24 cellular contexts compared by ENCODE assay signal in the genomic region with DNA sequence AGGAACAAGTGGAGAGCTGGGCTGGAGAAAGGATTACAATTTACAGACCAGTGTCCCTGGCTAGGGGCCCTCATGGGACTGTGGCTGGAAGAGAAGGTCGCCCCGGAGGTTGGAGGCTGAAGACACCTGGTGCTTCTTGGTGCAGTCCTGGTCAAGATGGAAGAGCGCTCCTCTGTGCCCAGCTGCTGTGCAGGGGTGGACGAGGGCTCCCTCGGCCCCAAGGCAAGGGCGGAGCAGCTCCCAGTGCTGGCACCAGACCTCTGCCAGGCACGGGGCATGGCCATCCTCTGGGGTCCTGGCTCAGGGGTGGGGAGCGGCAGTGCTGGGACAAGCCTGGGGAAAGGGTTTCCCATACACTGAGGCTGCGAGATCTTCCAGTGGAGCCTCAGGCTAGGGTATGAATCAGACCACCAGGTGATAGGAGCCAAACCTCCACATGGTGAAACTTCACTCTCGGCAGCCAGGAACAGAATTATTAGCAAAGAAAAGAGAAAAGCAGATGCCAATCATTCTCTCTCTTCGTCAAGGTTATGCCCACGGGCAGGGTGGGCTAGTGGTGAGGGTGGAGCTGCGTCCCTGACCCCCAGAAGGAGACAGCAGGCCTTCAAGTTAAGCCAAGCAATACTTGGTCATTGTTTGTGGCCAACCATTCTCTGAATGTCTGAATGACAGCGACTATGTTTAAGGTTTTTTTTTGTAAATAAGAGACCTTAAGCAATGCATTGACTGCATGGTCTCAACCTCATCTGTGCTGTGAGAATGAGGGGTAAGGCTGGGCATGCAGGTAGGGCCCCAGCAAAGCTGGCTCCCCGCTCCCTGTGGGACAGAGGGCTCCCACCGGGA.
"Had no signal": no experiment of that assay in that cellular context is flagged by ENCODE, and none has a peak within 500 bp of the region (broad histone marks: within the 10 kb centered on the region; RNA-seq: fewer than 3 reads in every experiment).

No MANE protein-coding gene starts in this region.

- ATAC-seq: activated naive CD4-positive, alpha-beta T cell treated with anti-CD3 and anti-CD28 coated beads, Interleukin-2, amount 50 U/mL, for 72 hours; gastroesophageal sphincter; heart left ventricle; left ventricle myocardium superior; mucosa of descending colon; sciatic nerve had no signal

- H3K4me1 ChIP-seq: parathyroid adenoma, upper lobe of left lung had no signal

- H3K9me3 Mint-ChIP-seq: activated CD4-positive, alpha-beta memory T cell treated with anti-CD3 and anti-CD28 coated beads for 36 hours; activated naive CD4-positive, alpha-beta T cell treated with anti-CD3 and anti-CD28 coated beads, Interleukin-2, amount 50 U/mL, for 72 hours; activated T-helper 1 cell treated with anti-CD3 and anti-CD28 coated beads, Interleukin-12 subunit alpha, Interleukin-12 subunit beta, Interleukin-2, Interleukin-4 antibody, amounts not matched to agents 30 ng/mL and 10 ng/mL and 1 ng/mL, durations not matched to agents 14 hours and 24 hours and 36 hours; immature natural killer cell; naive B cell; neural crest cell; stimulated activated effector memory CD8-positive, alpha-beta T cell treated with anti-CD3 and anti-CD28 coated beads, Interleukin-12 subunit alpha, Interleukin-12 subunit beta, amount 100 ng/mL, for 72 hours had no signal

- H3K9me3 ChIP-seq: adrenal gland, gastroesophageal sphincter, heart left ventricle, mucosa of descending colon, testis, upper lobe of left lung had no signal

- FAIRE-seq: colon had no signal

- DNase-seq: activated CD4-positive, alpha-beta memory T cell treated with anti-CD3 and anti-CD28 coated beads for 36 hours; activated CD4-positive, alpha-beta T cell treated with anti-CD3 and anti-CD28 coated beads for 4 hours; activated gamma-delta T cell treated with Interleukin-2 at 50 U/mL for 16 hours; activated T-cell treated with anti-CD3 and anti-CD28 coated beads for 4 hours; adrenal gland; dorsolateral prefrontal cortex; heart left ventricle; immature natural killer cell; kidney glomerular epithelial cell; left ventricle myocardium superior; naive B cell; stimulated activated CD4-positive, alpha-beta T cell treated with anti-CD3 and anti-CD28 coated beads, Interleukin-4, amount 100 ng/mL, for 24 hours; T-helper 2 cell; testis; upper lobe of left lung had no signal

- H3K27ac Mint-ChIP-seq: activated CD4-positive, alpha-beta memory T cell treated with anti-CD3 and anti-CD28 coated beads for 36 hours; activated T-helper 1 cell treated with anti-CD3 and anti-CD28 coated beads, Interleukin-12 subunit alpha, Interleukin-12 subunit beta, Interleukin-2, Interleukin-4 antibody, amounts not matched to agents 30 ng/mL and 10 ng/mL and 1 ng/mL, durations not matched to agents 14 hours and 24 hours and 36 hours; immature natural killer cell; stimulated activated effector memory CD8-positive, alpha-beta T cell treated with anti-CD3 and anti-CD28 coated beads, Interleukin-12 subunit alpha, Interleukin-12 subunit beta, amount 100 ng/mL, for 72 hours had no signal

- H3K79me2 ChIP-seq: parathyroid adenoma had no signal

- H3K4me1 Mint-ChIP-seq: immature natural killer cell; naive B cell; stimulated activated effector memory CD8-positive, alpha-beta T cell treated with anti-CD3 and anti-CD28 coated beads, Interleukin-12 subunit alpha, Interleukin-12 subunit beta, amount 100 ng/mL, for 72 hours had no signal

- H3K27me3 ChIP-seq: adrenal gland, dorsolateral prefrontal cortex, gastroesophageal sphincter, heart left ventricle, testis, upper lobe of left lung had no signal

- H3K27ac ChIP-seq: gastroesophageal sphincter, heart left ventricle, parathyroid adenoma, testis, upper lobe of left lung had no signal

- H3K9ac ChIP-seq: parathyroid adenoma had no signal

- H2AFZ ChIP-seq: parathyroid adenoma had no signal

- H3K4me3 ChIP-seq: adrenal gland, dorsolateral prefrontal cortex, gastroesophageal sphincter, heart left ventricle, mucosa of descending colon, testis, upper lobe of left lung had no signal

- H3K27me3 Mint-ChIP-seq: activated CD4-positive, alpha-beta memory T cell treated with anti-CD3 and anti-CD28 coated beads for 36 hours; naive B cell had no signal

- H3K4me3 Mint-ChIP-seq: activated CD4-positive, alpha-beta memory T cell treated with anti-CD3 and anti-CD28 coated beads for 36 hours; activated T-helper 1 cell treated with anti-CD3 and anti-CD28 coated beads, Interleukin-12 subunit alpha, Interleukin-12 subunit beta, Interleukin-2, Interleukin-4 antibody, amounts not matched to agents 30 ng/mL and 10 ng/mL and 1 ng/mL, durations not matched to agents 14 hours and 24 hours and 36 hours; immature natural killer cell; naive B cell; neural crest cell; stimulated activated effector memory CD8-positive, alpha-beta T cell treated with anti-CD3 and anti-CD28 coated beads, Interleukin-12 subunit alpha, Interleukin-12 subunit beta, amount 100 ng/mL, for 72 hours had no signal

- H3K36me3 Mint-ChIP-seq: activated CD4-positive, alpha-beta memory T cell treated with anti-CD3 and anti-CD28 coated beads for 36 hours; activated naive CD4-positive, alpha-beta T cell treated with anti-CD3 and anti-CD28 coated beads, Interleukin-2, amount 50 U/mL, for 72 hours; immature natural killer cell; naive B cell; stimulated activated effector memory CD8-positive, alpha-beta T cell treated with anti-CD3 and anti-CD28 coated beads, Interleukin-12 subunit alpha, Interleukin-12 subunit beta, amount 100 ng/mL, for 72 hours had no signal
